14 cellular contexts compared by ENCODE assay signal in the genomic region with DNA sequence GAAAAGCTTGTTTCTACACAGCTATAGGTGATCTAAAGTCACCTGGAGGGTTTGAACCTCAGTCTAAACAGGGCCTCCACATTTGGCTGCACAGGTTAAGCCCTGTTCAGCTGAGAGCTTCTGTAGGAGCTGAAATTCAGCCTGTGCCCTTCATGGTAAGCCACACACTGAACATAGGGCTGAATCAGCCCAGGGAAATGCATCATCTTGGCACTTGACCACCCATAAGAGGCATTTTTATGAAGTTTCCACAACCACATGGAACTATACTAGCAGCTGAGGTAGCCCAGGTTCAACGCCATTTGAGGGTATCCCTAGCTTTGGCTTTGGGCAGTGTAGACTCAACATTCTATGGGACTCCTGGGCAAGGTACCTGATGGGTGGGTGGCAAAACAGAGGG.
DNase-seq lines count a peak whose midpoint lies in the region; ATAC-seq and TF ChIP-seq lines count a peak whose summit lies in the region.
"Had no signal": no experiment of that assay in that cellular context is flagged by ENCODE, and none has a peak within 500 bp of the region (broad histone marks: within the 10 kb centered on the region; RNA-seq: fewer than 3 reads in every experiment).

No MANE protein-coding gene starts in this region.

- TF ChIP-seq CTCF in VCaP (conservative IDR thresholded peaks at IDR 0.05) = no peak

- H3K4me2 ChIP-seq in Karpas-422 (ENCODE audit: low read depth, low read length, poor library complexity, severe bottlenecking) = no peak overlapping the region
- H3K4me2 ChIP-seq: BLaER1 had no signal

- H3K9me2 ChIP-seq in Karpas-422 (replicated peaks; ENCODE audit: insufficient read depth, low read length) = no peaks in the 10 kb centered on the region

- H3K27me3 ChIP-seq in Karpas-422 (ENCODE audit: low read length) = no peaks in the 10 kb centered on the region
- H3K27me3 ChIP-seq: BLaER1 had no signal

- peak overlapping the region; percentile 89 for H3K27ac ChIP-seq in VCaP
- no peak overlapping the region for H3K27ac ChIP-seq in Karpas-422 (ENCODE audit: low read length)
- H3K27ac ChIP-seq: BLaER1 had no signal

- H3K4me3 ChIP-seq in Karpas-422 (ENCODE audit: low read length) = no peak overlapping the region
- H3K4me3 ChIP-seq: BLaER1, HAP-1 had no signal

- no peak overlapping the region for H3K9ac ChIP-seq in Karpas-422 (ENCODE audit: low read length)
- H3K9ac ChIP-seq: BLaER1 had no signal

- no peaks in the 10 kb centered on the region for H3K4me1 ChIP-seq in Karpas-422 (ENCODE audit: low read length)
- H3K4me1 ChIP-seq: HAP-1 had no signal

- ATAC-seq in GM21717 (IDR thresholded peaks at IDR 0.05; ENCODE audit: unreplicated experiment) = no peak
- ATAC-seq: HepG2 had no signal

- H3K9me3 ChIP-seq in Karpas-422 (ENCODE audit: low read length) = no peaks in the 10 kb centered on the region

- no peaks in the 10 kb centered on the region for H3K79me2 ChIP-seq in Karpas-422 (ENCODE audit: low read length)

- H2AFZ ChIP-seq in Karpas-422 (ENCODE audit: low read length) = no peak overlapping the region

- DNase-seq in Daoy (ENCODE audit: low read depth) = peak; percentile 40
- peak; percentile 5 for DNase-seq in M059J (ENCODE audit: low read depth)
- DNase-seq in myocyte (ENCODE audit: low read depth) = peak; percentile 38
- no peak for DNase-seq in Karpas-422
- DNase-seq in NCI-H526 treated with DMSO at 0.1 percent for 48 hours (lab: John Stamatoyannopoulos, UW) = no peak
- DNase-seq: AML-193; CD4-positive, CD25-positive, alpha-beta regulatory T cell; DMS53; GOT3 had no signal

- H3K36me3 ChIP-seq in Karpas-422 (ENCODE audit: insufficient read depth, low read length) = no peaks in the 10 kb centered on the region
- H3K36me3 ChIP-seq: BLaER1, HAP-1 had no signal

- H4K20me1 ChIP-seq in Karpas-422 (ENCODE audit: insufficient read depth, low read depth, low read length) = no peaks in the 10 kb centered on the region
- H4K20me1 ChIP-seq: BLaER1 had no signal

Comparison
In these comparisons a context has a peak if more than half of its experiments do, and no peak if none do; other contexts are left out.
1. DNase-seq: peak in Daoy (single experiment), M059J (single experiment) and myocyte (single experiment); none in Karpas-422 (single experiment) and NCI-H526 treated with DMSO at 0.1 percent for 48 hours (single experiment).